Comparison of ENCODE assay signal across 22 cellular contexts in the genomic region with DNA sequence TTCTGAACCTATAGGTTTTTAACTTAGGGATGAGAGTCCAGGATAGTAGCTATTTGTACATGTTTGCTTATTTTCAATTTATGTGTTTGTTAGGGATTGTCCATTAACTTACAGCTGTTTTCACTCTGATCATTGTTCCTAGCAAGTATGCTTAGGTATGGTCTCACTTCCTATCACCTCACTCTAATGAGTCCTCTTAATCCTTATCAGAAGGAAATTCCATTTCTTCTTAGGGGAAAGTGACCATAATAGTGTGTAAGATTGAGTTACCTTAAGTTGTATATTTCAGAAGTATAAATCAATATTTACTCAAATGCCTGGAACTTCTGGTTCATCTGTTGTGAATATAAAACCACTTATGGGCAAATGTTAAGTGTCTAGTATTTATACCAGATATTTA. TPM values are rescaled to one million over a fixed set of nuclear protein-coding genes. Genes with fewer than 3 reads are reported as not detected.
DNase-seq lines count a peak whose midpoint lies in the region; ATAC-seq, FAIRE-seq and TF ChIP-seq lines count a peak whose summit lies in the region.
"Had no signal": no experiment of that assay in that cellular context is flagged by ENCODE, and none has a peak within 500 bp of the region (broad histone marks: within the 10 kb centered on the region; RNA-seq: fewer than 3 reads in every experiment).

No MANE protein-coding gene starts in this region.

- no peaks in the 10 kb centered on the region for H3K27me3 Mint-ChIP-seq in type B pancreatic cell

- H2AK5ac ChIP-seq in mesendoderm (ENCODE audit: low read length) = no peak overlapping the region

- H3K18ac ChIP-seq in mesendoderm (ENCODE audit: low read length) = no peak overlapping the region

- in situ Hi-C loops in K562 (cut with MboI) = no loop called here

- no peak for TF ChIP-seq POLR2A in K562 (conservative IDR thresholded peaks at IDR 0.05)

- POLR2A ChIA-PET in K562 (lab: Yijun Ruan, JAX) = interaction anchor here (0.6 kb wide), 1 partner anchor 1212 kb away, joined by 3 read pairs; no protein-coding TSS in a partner anchor

- H3K27me3 ChIP-seq in cardiac muscle cell (no peaks in the 10 kb centered on the region), right cardiac atrium (ENCODE audit: control insufficient read depth, insufficient read depth) (no peaks in the 10 kb centered on the region), K562 (ENCODE audit: control insufficient read depth in 2 of 2, insufficient read depth in 2 of 2, low read length in 2 of 2) (no peaks in the 10 kb centered on the region), mesendoderm (ENCODE audit: insufficient read depth, low read length, poor library complexity) (no peaks in the 10 kb centered on the region)
- H3K27me3 ChIP-seq: BE2C, SJCRH30 had no signal

- no peak overlapping the region for H3K4ac ChIP-seq in mesendoderm (ENCODE audit: low read depth, low read length)

- no peak overlapping the region for H3K23ac ChIP-seq in mesendoderm (ENCODE audit: low read length)

- H3K4me2 ChIP-seq in K562 (ENCODE audit: insufficient read depth, low read length) = no peak overlapping the region
- H3K4me2 ChIP-seq in mesendoderm (ENCODE audit: low read length) = no peak overlapping the region

- no peaks in the 10 kb centered on the region for H3K9me1 ChIP-seq in K562 (ENCODE audit: control insufficient read depth, insufficient read depth, low read length)

- H3K36me3 ChIP-seq in cardiac muscle cell (no peaks in the 10 kb centered on the region), K562 (ENCODE audit: control insufficient read depth, insufficient read depth, low read length) (peaks cover 15% of the 10 kb centered on the region; the same call in 1 of the 3 replicates), mesendoderm (ENCODE audit: control insufficient read depth, insufficient read depth, low read length) (no peaks in the 10 kb centered on the region)
- H3K36me3 ChIP-seq: BE2C had no signal

- H3K79me1 ChIP-seq in mesendoderm (ENCODE audit: low read length) = peaks cover 2% of the 10 kb centered on the region

- H2BK5ac ChIP-seq in mesendoderm (ENCODE audit: low read length) = no peak overlapping the region

- peaks cover 35% of the 10 kb centered on the region for H3K36me3 Mint-ChIP-seq in type B pancreatic cell

- no peak for DNase-seq in cardiac muscle cell (ENCODE audit: low read depth in 1 of 2, low spot score in 1 of 2)
- no peak for DNase-seq in right cardiac atrium
- DNase-seq in K562 (ENCODE audit: extremely low read depth in 1 of 4, low spot score in 3 of 4) = no peak
- DNase-seq in mesendoderm = peak; percentile 11
- DNase-seq in type B pancreatic cell (ENCODE audit: extremely low spot score, unreplicated experiment) = no peak
- no peak for DNase-seq in SKM-1 (lab: John Stamatoyannopoulos, UW; ENCODE audit: unreplicated experiment)
- no peak for DNase-seq in stimulated activated naive CD4-positive, alpha-beta T cell treated with Interleukin-2 at 50 U/mL for 16 hours (lab: John Stamatoyannopoulos, UW)
- DNase-seq: 8988T; BE2C; Caco-2; CD4-positive, CD25-positive, alpha-beta regulatory T cell; DMS153; Karpas-422; NCI-H1105; NCI-H2081 treated with DMSO at 0.1 percent for 48 hours; NCI-H446 treated with DMSO at 0.1 percent for 48 hours; NCI-H69; SJCRH30 had no signal

- no peak for FAIRE-seq in K562 (lab: Jason Lieb, UNC)
- FAIRE-seq: GM12878, H1 had no signal

- intact Hi-C loops in right cardiac atrium (cut with DNase I) (no loop called here), K562 (cut with micrococcal nuclease) (no loop called here)

- peaks cover 18% of the 10 kb centered on the region for H3K4me1 ChIP-seq in cardiac muscle cell (ENCODE audit: low read depth)
- peaks cover 2% of the 10 kb centered on the region for H3K4me1 ChIP-seq in right cardiac atrium (ENCODE audit: control insufficient read depth, insufficient read depth, low read length)
- H3K4me1 ChIP-seq in K562 (replicated peaks in 1 of 2; ENCODE audit: control insufficient read depth in 2 of 2, insufficient read depth in 2 of 2, low read length in 2 of 2) = no peaks in the 10 kb centered on the region; a peak in 1 of 5 replicates
- peaks cover 4% of the 10 kb centered on the region for H3K4me1 ChIP-seq in mesendoderm (ENCODE audit: control insufficient read depth, low read depth, low read length)
- H3K4me1 ChIP-seq: BE2C had no signal

- H3K27ac Mint-ChIP-seq in type B pancreatic cell = peak overlapping the region; percentile 68
- H3K27ac Mint-ChIP-seq: CD4-positive, CD25-positive, alpha-beta regulatory T cell had no signal

- no peaks in the 10 kb centered on the region for H3K9me3 Mint-ChIP-seq in type B pancreatic cell

- H3K4me3 ChIP-seq in cardiac muscle cell (no peak overlapping the region), right cardiac atrium (ENCODE audit: low read length) (no peak overlapping the region), K562 (no peak overlapping the region), mesendoderm (ENCODE audit: low read length) (no peak overlapping the region)
- H3K4me3 ChIP-seq: GM12878, SJCRH30 had no signal

- no peak overlapping the region for H2AFZ ChIP-seq in K562 (ENCODE audit: low read depth, low read length)

- peaks cover 74% of the 10 kb centered on the region for H3K79me2 ChIP-seq in K562 (ENCODE audit: control insufficient read depth, insufficient read depth, low read length)
- H3K79me2 ChIP-seq in mesendoderm (ENCODE audit: control insufficient read depth, insufficient read depth, low read length) = no peaks in the 10 kb centered on the region

- H3K9me3 ChIP-seq in cardiac muscle cell (ENCODE audit: low read depth) (no peaks in the 10 kb centered on the region), right cardiac atrium (ENCODE audit: control insufficient read depth, low read length) (no peaks in the 10 kb centered on the region), K562 (replicated peaks; ENCODE audit: control insufficient read depth, insufficient read depth, low read depth, low read length) (no peaks in the 10 kb centered on the region)
- H3K9me3 ChIP-seq: BE2C, Caco-2 had no signal

- H2BK120ac ChIP-seq in mesendoderm (ENCODE audit: low read depth, low read length) = no peak overlapping the region

- H3K9ac ChIP-seq in K562 (ENCODE audit: insufficient read depth in 1 of 2, low read depth in 2 of 2, low read length in 2 of 2) (no peak overlapping the region), mesendoderm (ENCODE audit: low read length) (no peak overlapping the region)

- H3K4me1 Mint-ChIP-seq in type B pancreatic cell (ENCODE audit: unreplicated experiment) = peaks cover 15% of the 10 kb centered on the region

- no peak for TF ChIP-seq RAD21 in K562 (CRISPR knock-in tag; conservative IDR thresholded peaks at IDR 0.05 in 1 of 2, IDR thresholded peaks at IDR 0.05 in 1 of 2)

- TF ChIP-seq CTCF in cardiac muscle cell (IDR thresholded peaks at IDR 0.05; ENCODE audit: low read depth, low read length) (no peak), K562 (IDR thresholded peaks at IDR 0.05 in 2 of 3, conservative IDR thresholded peaks at IDR 0.05 in 1 of 3; ENCODE audit: insufficient read depth in 2 of 3, low read depth in 1 of 3, low read length in 3 of 3) (no peak), type B pancreatic cell (conservative IDR thresholded peaks at IDR 0.05) (no peak)

- no TSS peak for BruUV-seq in K562 (replicated peaks; lab: Mats Ljungman, UMichigan)

- no peak for TF ChIP-seq EP300 in K562 (IDR thresholded peaks at IDR 0.05; ENCODE audit: low read length)

- peak overlapping the region; percentile 48 for H3K27ac ChIP-seq in cardiac muscle cell
- no peak overlapping the region for H3K27ac ChIP-seq in right cardiac atrium (ENCODE audit: low read length)
- H3K27ac ChIP-seq in K562 (ENCODE audit: extremely low read depth, low read depth, low read length) = no peak overlapping the region
- no peak overlapping the region for H3K27ac ChIP-seq in mesendoderm (ENCODE audit: low read depth, low read length)
- H3K27ac ChIP-seq: SJCRH30 had no signal

- no peak overlapping the region for H4K5ac ChIP-seq in mesendoderm (ENCODE audit: low read length)

- H4K20me1 ChIP-seq in K562 (replicated peaks; ENCODE audit: control insufficient read depth, insufficient read depth, low read length) = no peaks in the 10 kb centered on the region; the same call in 1 of the 2 replicates

- no peak overlapping the region for H3K4me3 Mint-ChIP-seq in type B pancreatic cell

- CTCF ChIA-PET in K562 (lab: Yijun Ruan, JAX; ENCODE audit: low intra/inter-chr PET ratio) = no interaction called here

- H3K56ac ChIP-seq in mesendoderm (ENCODE audit: low read length) = no peak overlapping the region

- H2BK15ac ChIP-seq in mesendoderm (replicated peaks; ENCODE audit: low read depth) = no peak overlapping the region

- ATAC-seq in right cardiac atrium (no peak), K562 (no peak), GM18519 (IDR thresholded peaks at IDR 0.05; ENCODE audit: low FRiP score, unreplicated experiment) (no peak)
- ATAC-seq: Panc1 had no signal

- no peak overlapping the region for H4K8ac ChIP-seq in mesendoderm (ENCODE audit: low read depth, low read length)

TF ChIP-seq in K562, 482 proteins besides CTCF, POLR2A, EP300 and RAD21:
- TF ChIP-seq POLR2H (tag; IDR thresholded peaks at IDR 0.05; ENCODE audit: low read depth) (0 out of 2 replicates have a peak, but pooled peaks have one; percentile 11), ZNF717 (CRISPR knock-in tag; IDR thresholded peaks at IDR 0.05) (no peak)

RNA-seq across cellular contexts. Expression of a gene that starts 53.0 kb away (rescaled TPM):
- total RNA-seq in cardiac muscle cell = 13.1 and 29.0 TPM in 2 replicates
- 44.3 and 72.9 TPM in 2 replicates for polyA plus RNA-seq in cardiac muscle cell
- 10 to 100 TPM; 34.1 to 38.2 (median 35.9) TPM for total RNA-seq in right cardiac atrium
- 8.7 TPM for polyA plus RNA-seq in right cardiac atrium
- total RNA-seq in K562 (2011; cell fraction: chromatin; rRNA removed; ENCODE audit: low replicate concordance) = 87.2 and 162 TPM in 2 replicates
- total RNA-seq in K562 (2011; cell fraction: nucleolus; rRNA removed) = 37.2 and 53.8 TPM in 2 replicates
- 68.6 and 73.0 TPM in 2 replicates for total RNA-seq in K562 (2011; cell fraction: nucleoplasm; rRNA removed)
- total RNA-seq in K562 (2014; rRNA removed) = 19.6 and 25.4 TPM in 2 replicates
- 28.5 and 37.5 TPM in 2 replicates for total RNA-seq in K562 (2014; rRNA removed; fragmentation: Illumina TruSeq; extraction: Trizol)
- total RNA-seq in K562 (2015; rRNA removed; fragmentation: Illumina TruSeq; extraction: Trizol) = 30.4 and 31.0 TPM in 2 replicates
- 25.4 and 25.7 TPM in 2 replicates for total RNA-seq in K562 (2021)
- polyA plus RNA-seq in K562 (2011; rRNA removed) = 47.6 and 54.0 TPM in 2 replicates
- polyA plus RNA-seq in K562 (2011; cell fraction: cytosol; rRNA removed) = 49.6 and 51.8 TPM in 2 replicates
- 46.2 and 52.5 TPM in 2 replicates for polyA plus RNA-seq in K562 (2011; cell fraction: nucleus; rRNA removed)
- polyA plus RNA-seq in K562 (2012) = 28.4 and 34.6 TPM in 2 replicates
- 49.3 and 59.1 TPM in 2 replicates for polyA plus RNA-seq in K562 (2014; fragmentation: Illumina TruSeq; extraction: Trizol)
- polyA plus RNA-seq in K562 (2014; fragmentation: Nextera tagmentation; extraction: Ambion mirVana) = 10 to 100 TPM; 19.4 to 41.4 TPM
- polyA plus RNA-seq in K562 (2014; rRNA removed) = 18.0 and 22.9 TPM in 2 replicates
- polyA minus RNA-seq in K562 (2011; rRNA and poly(A)+ RNA removed) = 87.9 and 90.2 TPM in 2 replicates
- 24.9 and 37.7 TPM in 2 replicates for polyA minus RNA-seq in K562 (2011; cell fraction: cytosol; rRNA and poly(A)+ RNA removed)
- 51.4 and 99.6 TPM in 2 replicates for polyA minus RNA-seq in K562 (2011; cell fraction: nucleus; rRNA and poly(A)+ RNA removed)
- polyA plus RNA-seq in mesendoderm (2013, experiment 1 of 2) = 39.1 TPM
- 41.5 TPM for polyA plus RNA-seq in mesendoderm (2013, experiment 2 of 2)
- 56.2 and 67.2 TPM in 2 replicates for total RNA-seq in type B pancreatic cell (ENCODE audit: low replicate concordance)
